Comparison of ENCODE assay signal across 8 cellular contexts in genomic region chr17:16286947-16287562, GRCh38.
DNase-seq lines count a peak whose midpoint lies in the region; ATAC-seq and TF ChIP-seq lines count a peak whose summit lies in the region.

No MANE protein-coding gene starts in this region.

- peak overlapping the region; percentile 100 for H3K27ac ChIP-seq in ACC112 (ENCODE audit: low read depth, low read length)
- H3K27ac ChIP-seq in muscle layer of colon (ENCODE audit: low read depth, low read length): peak overlapping the region; percentile 94

- no peaks in the 10 kb centered on the region for H3K27me3 Mint-ChIP-seq in IgD-negative memory B cell

- peak; percentile 37 for TF ChIP-seq CTCF in cardiac fibroblast (IDR thresholded peaks at IDR 0.05; ENCODE audit: low read depth, low read length)

- H3K4me1 Mint-ChIP-seq in IgD-negative memory B cell: peaks cover 39 to 46% (median 41%) of the 10 kb centered on the region in 3 donors

- DNase-seq in cardiac fibroblast (ENCODE audit: low read depth in 2 of 2) (peak; percentile 67 to 70), epidermal melanocyte (ENCODE audit: insufficient read length, low spot score) (no peak)

- H3K9ac ChIP-seq in muscle layer of colon (ENCODE audit: low read length): no peak overlapping the region

- peak; percentile 52 for TF ChIP-seq POLR2A in GM19193 (IDR thresholded peaks at IDR 0.05; ENCODE audit: extremely low read depth, insufficient read depth, insufficient read length)

- H3K4me1 ChIP-seq in ACC112 (ENCODE audit: control insufficient read depth, insufficient read depth, low read length, unreplicated experiment): peaks cover 53% of the 10 kb centered on the region
- peaks cover 24% of the 10 kb centered on the region for H3K4me1 ChIP-seq in muscle layer of colon (ENCODE audit: insufficient read depth, low read length)

- H2AFZ ChIP-seq in ACC112 (ENCODE audit: low read length, unreplicated experiment): peak overlapping the region; percentile 59

- H3K4me3 Mint-ChIP-seq in IgD-negative memory B cell: peak overlapping the region; percentile 71 to 93 (median 77)

- H3K4me3 ChIP-seq in ACC112 (ENCODE audit: low read depth, low read length) (peak overlapping the region; percentile 76), cardiac fibroblast (replicated peaks in 1 of 2; ENCODE audit: low read depth in 2 of 2, low read length in 2 of 2) (peak overlapping the region in 1 of 2 donors; percentile 24), muscle layer of colon (ENCODE audit: low read depth in 1 of 2, low read length in 2 of 2) (peak overlapping the region in 1 of 2 donors; percentile 2)

- ATAC-seq in activated CD4-positive, CD25-positive, alpha-beta regulatory T cell treated with anti-CD3 and anti-CD28 coated beads, Interleukin-2, amount 50 U/mL, for 24 hours: no peak
- ATAC-seq in GM19324 (IDR thresholded peaks at IDR 0.05; ENCODE audit: low FRiP score, unreplicated experiment): no peak

- H3K36me3 Mint-ChIP-seq in IgD-negative memory B cell: peaks cover 7% of the 10 kb centered on the region

- no peaks in the 10 kb centered on the region for H3K79me2 ChIP-seq in ACC112 (ENCODE audit: control insufficient read depth, insufficient read depth, low read length, unreplicated experiment)

- no peaks in the 10 kb centered on the region for H3K9me3 ChIP-seq in muscle layer of colon (ENCODE audit: low read length)

- peak overlapping the region; percentile 89 to 98 (median 91) for H3K27ac Mint-ChIP-seq in IgD-negative memory B cell

- no peaks in the 10 kb centered on the region for H3K9me3 Mint-ChIP-seq in IgD-negative memory B cell

- no peaks in the 10 kb centered on the region for H3K27me3 ChIP-seq in ACC112 (ENCODE audit: insufficient read depth, low read length)
- no peaks in the 10 kb centered on the region for H3K27me3 ChIP-seq in muscle layer of colon (ENCODE audit: control insufficient read depth in 1 of 2, insufficient read depth in 2 of 2, low read length in 2 of 2)

- H3K36me3 ChIP-seq in ACC112 (ENCODE audit: insufficient read depth, low read length): no peaks in the 10 kb centered on the region
- no peaks in the 10 kb centered on the region for H3K36me3 ChIP-seq in muscle layer of colon (ENCODE audit: insufficient read depth, low read length)
